ENCODE assay signal across 8 cellular contexts in genomic region chr4:5051692-5052423, GRCh38. TPM values are rescaled to one million over a fixed set of nuclear protein-coding genes. Genes with fewer than 3 reads are reported as not detected.
DNase-seq lines count a peak whose midpoint lies in the region; ATAC-seq, FAIRE-seq and TF ChIP-seq lines count a peak whose summit lies in the region.

No MANE protein-coding gene starts in this region.

- TF ChIP-seq CTCF in mucosa of descending colon (IDR thresholded peaks at IDR 0.05) (no peak), vagina (IDR thresholded peaks at IDR 0.05) (no peak)

- ATAC-seq in mucosa of descending colon: peak; percentile 19
- no peak for ATAC-seq in GM21515 (IDR thresholded peaks at IDR 0.05; ENCODE audit: unreplicated experiment)

- no peak for TF ChIP-seq POLR2A in vagina (IDR thresholded peaks at IDR 0.05)
- TF ChIP-seq POLR2A in GM12891 (IDR thresholded peaks at IDR 0.05; ENCODE audit: low read depth, low read length): no peak
- no peak for TF ChIP-seq POLR2A in H54 (IDR thresholded peaks at IDR 0.05; ENCODE audit: low read depth, low read length)

- no peaks in the 10 kb centered on the region for H3K9me3 ChIP-seq in duodenal mucosa (ENCODE audit: control insufficient read depth in 1 of 2, low read length in 2 of 2)
- no peaks in the 10 kb centered on the region for H3K9me3 ChIP-seq in mucosa of descending colon
- no peaks in the 10 kb centered on the region for H3K9me3 ChIP-seq in vagina

- no peaks in the 10 kb centered on the region for H3K36me3 ChIP-seq in duodenal mucosa (ENCODE audit: control insufficient read depth in 1 of 2, insufficient read depth in 2 of 2, low read length in 2 of 2)
- H3K36me3 ChIP-seq in mucosa of descending colon (ENCODE audit: low read depth): no peaks in the 10 kb centered on the region
- no peaks in the 10 kb centered on the region for H3K36me3 ChIP-seq in vagina

- H3K4me1 ChIP-seq in duodenal mucosa (ENCODE audit: control insufficient read depth in 1 of 2, insufficient read depth in 2 of 2, low read length in 2 of 2): peaks cover 0 to 13% of the 10 kb centered on the region in 2 donors
- H3K4me1 ChIP-seq in mucosa of descending colon (ENCODE audit: low read depth): no peaks in the 10 kb centered on the region
- H3K4me1 ChIP-seq in vagina: peaks cover 7% of the 10 kb centered on the region

- H3K27me3 ChIP-seq in duodenal mucosa (ENCODE audit: control insufficient read depth in 1 of 2, insufficient read depth in 2 of 2, low read length in 2 of 2) (peaks cover 17 to 30% of the 10 kb centered on the region in 2 donors), vagina (no peaks in the 10 kb centered on the region)

- H3K27ac ChIP-seq in duodenal mucosa (ENCODE audit: low read depth, low read length) (no peak overlapping the region), vagina (peak overlapping the region; percentile 64)

- H3K4me3 ChIP-seq in duodenal mucosa (ENCODE audit: low read depth in 1 of 2, low read length in 2 of 2): peak overlapping the region; percentile 60 to 61
- H3K4me3 ChIP-seq in mucosa of descending colon: no peak overlapping the region
- peak overlapping the region; percentile 49 to 64 for H3K4me3 ChIP-seq in vagina

- DNase-seq in stimulated activated CD4-positive, alpha-beta T cell treated with anti-CD3 and anti-CD28 coated beads, Interleukin-12 subunit alpha, Interleukin-12 subunit beta, amount 100 ng/mL, for 4 hours: peak; percentile 3
- no peak for DNase-seq in stimulated activated CD4-positive, alpha-beta T cell treated with anti-CD3 and anti-CD28 coated beads, Interleukin-4, amount 100 ng/mL, for 4 hours
- DNase-seq in mucosa of descending colon (no peak), vagina (ENCODE audit: extremely low spot score in 2 of 2) (peak; percentile 86 to 92), GM12891 (ENCODE audit: insufficient read length, low spot score) (no peak), H54 (ENCODE audit: insufficient read length, low spot score) (no peak)

- intact Hi-C loops in mucosa of descending colon (cut with DNase I, micrococcal nuclease): no loop called here
- intact Hi-C loops in vagina (cut with DNase I): no loop called here

- FAIRE-seq in GM12891 (lab: Jason Lieb, UNC) (no peak), H54 (lab: Jason Lieb, UNC) (no peak)

- no peak overlapping the region for H3K9ac ChIP-seq in duodenal mucosa (ENCODE audit: low read depth in 1 of 2, low read length in 2 of 2)

TF ChIP-seq in GM12891, 5 proteins besides CTCF, POLR2A, EP300 and RAD21:
- TF ChIP-seq TAF1 (IDR thresholded peaks at IDR 0.05; ENCODE audit: low read depth, low read length) (no peak), PAX5 (IDR thresholded peaks at IDR 0.05; ENCODE audit: insufficient read depth, low read length, severe bottlenecking) (no peak), POLR2AphosphoS5 (IDR thresholded peaks at IDR 0.05; ENCODE audit: low read depth, low read length) (no peak), POU2F2 (IDR thresholded peaks at IDR 0.05; ENCODE audit: low read depth, low read length) (no peak), SPI1 (IDR thresholded peaks at IDR 0.05; ENCODE audit: low read depth, low read length) (no peak)

RNA-seq across cellular contexts. Expression of gene STK32B, which starts 0.6 kb away (rescaled TPM):
- total RNA-seq in mucosa of descending colon (1 to 10 TPM in 2 of 3 donors, under 1 TPM in 1; 0.67 to 2.2 (median 1.1) TPM), vagina (6.4 TPM)
- polyA plus RNA-seq in GM12891 (2012; ENCODE audit: low read depth, missing spikeins): 0.22 TPM

RNA-seq across cellular contexts. Expression of gene CYTL1, which starts 32.6 kb away (rescaled TPM):
- total RNA-seq in mucosa of descending colon: 1 to 10 TPM in 1 of 3 donors, under 1 TPM in 1, not detected in 1; 0.29 to 1.0 TPM
- total RNA-seq in vagina: 2.0 TPM
- polyA plus RNA-seq in GM12891 (2012; ENCODE audit: low read depth, missing spikeins): not detected

Comparison
In these comparisons a context has a peak if more than half of its experiments do, and no peak if none do; other contexts are left out.
1. DNase-seq: peak in stimulated activated CD4-positive, alpha-beta T cell treated with anti-CD3 and anti-CD28 coated beads, Interleukin-12 subunit alpha, Interleukin-12 subunit beta, amount 100 ng/mL, for 4 hours (single experiment) and vagina (2 of 2); none in stimulated activated CD4-positive, alpha-beta T cell treated with anti-CD3 and anti-CD28 coated beads, Interleukin-4, amount 100 ng/mL, for 4 hours (0 of 2), mucosa of descending colon (0 of 3), GM12891 (single experiment) and H54 (single experiment).